ENCODE assay signal across 25 cellular contexts in genomic region chr1:230842801-230843200, GRCh38.
"Had no signal": no experiment of that assay in that cellular context is flagged by ENCODE, and none has a peak within 500 bp of the region (broad histone marks: within the 10 kb centered on the region; RNA-seq: fewer than 3 reads in every experiment).

No MANE protein-coding gene starts in this region.

- DNase-seq: activated CD4-positive, alpha-beta T cell treated with anti-CD3 and anti-CD28 coated beads for 36 hours; activated CD4-positive, CD25-positive, alpha-beta regulatory T cell; activated CD8-positive, alpha-beta memory T cell treated with anti-CD3 and anti-CD28 coated beads, Interleukin-2, amount 10 ng/mL, durations not matched to agents 7 days and 5 days; activated CD8-positive, alpha-beta T cell treated with anti-CD3 and anti-CD28 coated beads, Interleukin-2, amount 10 ng/mL, durations not matched to agents 7 days and 5 days; activated naive CD4-positive, alpha-beta T cell; activated T-cell treated with anti-CD3 and anti-CD28 coated beads, Interleukin-2, amount 50 U/mL, for 48 hours; anterior cingulate cortex; immature natural killer cell; kidney; mesendoderm; pancreas; psoas muscle; stimulated activated CD4-positive, alpha-beta T cell treated with anti-CD3 and anti-CD28 coated beads, Interleukin-15, amount 100 ng/mL, for 24 hours; stimulated activated CD4-positive, alpha-beta T cell treated with anti-CD3 and anti-CD28 coated beads, Interleukin-2, amount 100 ng/mL, for 24 hours; stimulated activated naive B cell treated with anti-CD40 and anti-IgM and Interleukin-4, amounts not matched to agents 10 μg/mL and 1 μg/mL and 100 μg/mL, for 72 hours; stomach; transverse colon; uterus had no signal

- H3K27ac ChIP-seq: cardiac muscle cell, gastroesophageal sphincter, pancreas, psoas muscle, stomach, suprapubic skin, transverse colon, uterus had no signal

- H3K27ac Mint-ChIP-seq: activated CD4-positive, alpha-beta T cell treated with anti-CD3 and anti-CD28 coated beads for 36 hours; activated CD8-positive, alpha-beta memory T cell treated with anti-CD3 and anti-CD28 coated beads, Interleukin-2, amount 10 ng/mL, durations not matched to agents 7 days and 5 days; activated CD8-positive, alpha-beta T cell treated with anti-CD3 and anti-CD28 coated beads, Interleukin-2, amount 10 ng/mL, durations not matched to agents 7 days and 5 days; activated naive CD8-positive, alpha-beta T cell; brain; immature natural killer cell; nephron; stimulated activated naive B cell treated with anti-CD40 and anti-IgM and Interleukin-4, amounts not matched to agents 10 μg/mL and 1 μg/mL and 100 μg/mL, for 72 hours had no signal

- H3K36me3 Mint-ChIP-seq: activated CD8-positive, alpha-beta memory T cell treated with anti-CD3 and anti-CD28 coated beads, Interleukin-2, amount 10 ng/mL, durations not matched to agents 7 days and 5 days had no signal

- H3K4me3 ChIP-seq: cardiac muscle cell, gastroesophageal sphincter, lung, pancreas, psoas muscle, stomach, suprapubic skin, transverse colon, uterus had no signal

- ATAC-seq: activated CD4-positive, alpha-beta T cell treated with anti-CD3 and anti-CD28 coated beads for 36 hours; activated CD8-positive, alpha-beta memory T cell treated with anti-CD3 and anti-CD28 coated beads, Interleukin-2, amount 10 ng/mL, durations not matched to agents 7 days and 5 days; activated CD8-positive, alpha-beta T cell treated with anti-CD3 and anti-CD28 coated beads, Interleukin-2, amount 10 ng/mL, durations not matched to agents 7 days and 5 days; gastroesophageal sphincter; pancreas; stimulated activated naive B cell treated with anti-CD40 and anti-IgM and Interleukin-4, amounts not matched to agents 10 μg/mL and 1 μg/mL and 100 μg/mL, for 72 hours had no signal

- H3K9me3 Mint-ChIP-seq: immature natural killer cell; nephron; stimulated activated naive B cell treated with anti-CD40 and anti-IgM and Interleukin-4, amounts not matched to agents 10 μg/mL and 1 μg/mL and 100 μg/mL, for 72 hours had no signal
